In genomic region chr3:181823716-181824115, GRCh38 we compare ENCODE assay signal across 26 cellular contexts.
"Had no signal": no experiment of that assay in that cellular context is flagged by ENCODE, and none has a peak within 500 bp of the region (broad histone marks: within the 10 kb centered on the region; RNA-seq: fewer than 3 reads in every experiment).

No MANE protein-coding gene starts in this region.

- DNase-seq: activated CD4-positive, alpha-beta memory T cell treated with anti-CD3 and anti-CD28 coated beads, Interleukin-2, amount 10 ng/mL, durations not matched to agents 7 days and 5 days; activated CD4-positive, alpha-beta T cell treated with anti-CD3 and anti-CD28 coated beads, Interleukin-2, amount 10 ng/mL, durations not matched to agents 24 days and 14 days; activated CD8-positive, alpha-beta memory T cell treated with anti-CD3 and anti-CD28 coated beads, Interleukin-2, amount 10 ng/mL, durations not matched to agents 7 days and 5 days; activated effector memory CD4-positive, alpha-beta T cell treated with anti-CD3 and anti-CD28 coated beads, Interleukin-2, amount 50 U/mL, for 16 hours; activated naive CD4-positive, alpha-beta T cell treated with anti-CD3 and anti-CD28 coated beads, Interleukin-2, amount 50 U/mL, for 16 hours; activated naive CD8-positive, alpha-beta T cell treated with anti-CD3 and anti-CD28 coated beads, Interleukin-2, amount 50 U/mL, for 24 hours; activated T-cell treated with anti-CD3 and anti-CD28 coated beads for 4 hours; anterior cingulate cortex; body of pancreas; dermis blood vessel endothelial cell; effector CD8-positive, alpha-beta T cell; erythroblast; foreskin keratinocyte; left colon; naive B cell; occipital lobe; retina; sigmoid colon; stimulated activated CD4-positive, alpha-beta T cell treated with anti-CD3 and anti-CD28 coated beads, Interleukin-15, amount 100 ng/mL, for 24 hours; trophoblast cell had no signal

- H3K27ac ChIP-seq: body of pancreas, foreskin keratinocyte, sigmoid colon, vagina, VCaP had no signal

- H3K27me3 ChIP-seq: body of pancreas, foreskin keratinocyte, sigmoid colon, vagina had no signal

- H3K4me3 ChIP-seq: body of pancreas, lung, sigmoid colon, smooth muscle cell, vagina had no signal

- H3K9me3 ChIP-seq: body of pancreas, sigmoid colon, vagina had no signal

- H3K36me3 ChIP-seq: sigmoid colon, vagina had no signal

- ATAC-seq: activated CD4-positive, CD25-positive, alpha-beta regulatory T cell treated with anti-CD3 and anti-CD28 coated beads, Interleukin-2, amount 50 U/mL, for 24 hours; activated CD8-positive, alpha-beta memory T cell treated with anti-CD3 and anti-CD28 coated beads, Interleukin-2, amount 10 ng/mL, durations not matched to agents 7 days and 5 days; activated naive CD8-positive, alpha-beta T cell treated with anti-CD3 and anti-CD28 coated beads, Interleukin-2, amount 50 U/mL, for 24 hours; body of pancreas; foreskin keratinocyte; left colon; stimulated activated memory B cell treated with anti-CD40 and anti-IgM and Interleukin-4, amounts not matched to agents 10 μg/mL and 1 μg/mL and 100 μg/mL, for 72 hours had no signal

- H3K4me1 ChIP-seq: foreskin keratinocyte, sigmoid colon, vagina had no signal
